ENCODE assay signal across 27 cellular contexts in the genomic region with DNA sequence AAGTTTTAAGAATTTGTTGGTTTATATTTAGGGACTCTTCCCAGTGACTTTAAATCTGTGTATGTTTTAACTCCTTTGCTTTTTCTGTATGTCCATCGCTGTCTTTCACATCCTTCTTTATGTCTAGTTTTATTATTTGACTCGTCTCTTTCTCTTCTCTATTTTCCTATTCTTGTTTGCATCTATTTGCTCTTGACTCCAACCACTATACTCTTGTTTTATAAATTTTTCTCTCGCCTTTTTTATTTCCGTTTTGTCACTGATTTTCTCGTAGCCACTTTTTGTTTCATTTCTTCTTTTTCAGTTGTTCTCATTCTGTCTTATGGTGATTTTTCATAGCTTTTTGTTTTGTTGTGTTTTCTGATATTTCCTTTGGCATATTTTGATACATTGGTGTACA.
DNase-seq lines count a peak whose midpoint lies in the region; ATAC-seq and TF ChIP-seq lines count a peak whose summit lies in the region.
"Had no signal": no experiment of that assay in that cellular context is flagged by ENCODE, and none has a peak within 500 bp of the region (broad histone marks: within the 10 kb centered on the region; RNA-seq: fewer than 3 reads in every experiment).

No MANE protein-coding gene starts in this region.

- H3K27me3 ChIP-seq in lower lobe of right lung (ENCODE audit: low read depth), result no peaks in the 10 kb centered on the region
- H3K27me3 ChIP-seq: sigmoid colon had no signal

- no peak overlapping the region for H3K4me3 ChIP-seq in lower lobe of right lung
- H3K4me3 ChIP-seq: GM23338, sigmoid colon had no signal

- H3K27ac Mint-ChIP-seq in activated T-cell treated with anti-CD3 and anti-CD28 coated beads, Interleukin-2, amount 50 U/mL, for 72 hours, result peak overlapping the region; percentile 36
- peak overlapping the region in 2 of 3 donors; percentile 5 to 32 for H3K27ac Mint-ChIP-seq in IgD-negative memory B cell
- H3K27ac Mint-ChIP-seq: activated naive CD8-positive, alpha-beta T cell; CD4-positive, CD25-positive, alpha-beta regulatory T cell; GM23338; nephron had no signal

- no peak for DNase-seq in activated T-cell treated with anti-CD3 and anti-CD28 coated beads, Interleukin-2, amount 50 U/mL, for 72 hours
- DNase-seq in activated T-cell treated with anti-CD3 and anti-CD28 coated beads, Interleukin-2, amount 50 U/mL, for 1 hour, result no peak
- DNase-seq in lower lobe of right lung (no peak), hypothalamus (lab: John Stamatoyannopoulos, UW) (no peak), HuH-7 (ENCODE audit: low spot score) (no peak), NCI-H128 (lab: John Stamatoyannopoulos, UW; ENCODE audit: unreplicated experiment) (no peak)
- DNase-seq: activated effector memory CD4-positive, alpha-beta T cell treated with Interleukin-2 at 50 U/mL for 16 hours; activated T-cell treated with anti-CD3 and anti-CD28 coated beads for 4 hours; Calu3; CD4-positive, CD25-positive, alpha-beta regulatory T cell; DMS79; foreskin melanocyte; GDM1; kidney glomerular epithelial cell; NCI-H1436; NCI-H226; NCI-H526 treated with DMSO at 0.1 percent for 48 hours; SIG-M5; sigmoid colon; stimulated activated CD4-positive, alpha-beta T cell treated with anti-CD3 and anti-CD28 coated beads, Interleukin-12 subunit alpha, Interleukin-12 subunit beta, amount 100 ng/mL, for 4 hours; stimulated activated CD4-positive, alpha-beta T cell treated with anti-CD3 and anti-CD28 coated beads, Interleukin-2, amount 100 ng/mL, for 48 hours; trophoblast cell had no signal

- intact Hi-C loops in lower lobe of right lung (cut with DNase I), result no loop called here

- no peaks in the 10 kb centered on the region for H3K9me3 ChIP-seq in lower lobe of right lung
- H3K9me3 ChIP-seq: sigmoid colon had no signal

- no peak for TF ChIP-seq CTCF in lower lobe of right lung (IDR thresholded peaks at IDR 0.05)

- H3K36me3 ChIP-seq in lower lobe of right lung, result no peaks in the 10 kb centered on the region
- H3K36me3 ChIP-seq: sigmoid colon had no signal

- no peaks in the 10 kb centered on the region for H3K4me1 ChIP-seq in lower lobe of right lung
- H3K4me1 ChIP-seq: sigmoid colon had no signal

- no peaks in the 10 kb centered on the region for H3K36me3 Mint-ChIP-seq in activated T-cell treated with anti-CD3 and anti-CD28 coated beads, Interleukin-2, amount 50 U/mL, for 72 hours (ENCODE audit: insufficient read depth in 2 of 2)
- H3K36me3 Mint-ChIP-seq in IgD-negative memory B cell, result no peaks in the 10 kb centered on the region
- H3K36me3 Mint-ChIP-seq: activated naive CD8-positive, alpha-beta T cell; CD4-positive, CD25-positive, alpha-beta regulatory T cell had no signal

- H3K4me1 Mint-ChIP-seq in activated T-cell treated with anti-CD3 and anti-CD28 coated beads, Interleukin-2, amount 50 U/mL, for 72 hours (ENCODE audit: low read depth), result no peaks in the 10 kb centered on the region
- peaks cover 3 to 17% (median 7%) of the 10 kb centered on the region in 3 donors for H3K4me1 Mint-ChIP-seq in IgD-negative memory B cell
- H3K4me1 Mint-ChIP-seq: CD4-positive, CD25-positive, alpha-beta regulatory T cell had no signal

- H3K27ac ChIP-seq in lower lobe of right lung, result no peak overlapping the region
- H3K27ac ChIP-seq: sigmoid colon had no signal

- ATAC-seq in activated T-cell treated with anti-CD3 and anti-CD28 coated beads, Interleukin-2, amount 50 U/mL, for 72 hours (replicated peaks in 1 of 2), result no peak
- ATAC-seq in GM21717 (IDR thresholded peaks at IDR 0.05; ENCODE audit: unreplicated experiment), result peak; percentile 53
- no peak for ATAC-seq in lower lobe of right lung
- ATAC-seq: GM23338 had no signal

- H3K9me3 Mint-ChIP-seq in activated T-cell treated with anti-CD3 and anti-CD28 coated beads, Interleukin-2, amount 50 U/mL, for 72 hours, result peaks cover 8 to 13% of the 10 kb centered on the region in 2 donors
- peaks cover 2 to 5% (median 4%) of the 10 kb centered on the region in 3 donors for H3K9me3 Mint-ChIP-seq in IgD-negative memory B cell
- H3K9me3 Mint-ChIP-seq: GM23338, nephron had no signal

- no peaks in the 10 kb centered on the region for H3K27me3 Mint-ChIP-seq in activated T-cell treated with anti-CD3 and anti-CD28 coated beads, Interleukin-2, amount 50 U/mL, for 72 hours (ENCODE audit: low read depth)
- H3K27me3 Mint-ChIP-seq in IgD-negative memory B cell, result no peaks in the 10 kb centered on the region
- H3K27me3 Mint-ChIP-seq: activated naive CD8-positive, alpha-beta T cell; CD4-positive, CD25-positive, alpha-beta regulatory T cell had no signal

- no peak overlapping the region for H3K4me3 Mint-ChIP-seq in activated T-cell treated with anti-CD3 and anti-CD28 coated beads, Interleukin-2, amount 50 U/mL, for 72 hours
- peak overlapping the region in 3 of 4 donors; percentile 14 to 43 (median 26) for H3K4me3 Mint-ChIP-seq in IgD-negative memory B cell
- H3K4me3 Mint-ChIP-seq: activated naive CD8-positive, alpha-beta T cell; CD4-positive, CD25-positive, alpha-beta regulatory T cell; GM23338; nephron had no signal

Comparison
In these comparisons a context has a peak if more than half of its experiments do, and no peak if none do; other contexts are left out.
1. H3K4me3 Mint-ChIP-seq: peak in IgD-negative memory B cell (3 of 4); none in activated T-cell treated with anti-CD3 and anti-CD28 coated beads, Interleukin-2, amount 50 U/mL, for 72 hours (0 of 2).